ENCODE assay signal across 8 cellular contexts in the genomic region with DNA sequence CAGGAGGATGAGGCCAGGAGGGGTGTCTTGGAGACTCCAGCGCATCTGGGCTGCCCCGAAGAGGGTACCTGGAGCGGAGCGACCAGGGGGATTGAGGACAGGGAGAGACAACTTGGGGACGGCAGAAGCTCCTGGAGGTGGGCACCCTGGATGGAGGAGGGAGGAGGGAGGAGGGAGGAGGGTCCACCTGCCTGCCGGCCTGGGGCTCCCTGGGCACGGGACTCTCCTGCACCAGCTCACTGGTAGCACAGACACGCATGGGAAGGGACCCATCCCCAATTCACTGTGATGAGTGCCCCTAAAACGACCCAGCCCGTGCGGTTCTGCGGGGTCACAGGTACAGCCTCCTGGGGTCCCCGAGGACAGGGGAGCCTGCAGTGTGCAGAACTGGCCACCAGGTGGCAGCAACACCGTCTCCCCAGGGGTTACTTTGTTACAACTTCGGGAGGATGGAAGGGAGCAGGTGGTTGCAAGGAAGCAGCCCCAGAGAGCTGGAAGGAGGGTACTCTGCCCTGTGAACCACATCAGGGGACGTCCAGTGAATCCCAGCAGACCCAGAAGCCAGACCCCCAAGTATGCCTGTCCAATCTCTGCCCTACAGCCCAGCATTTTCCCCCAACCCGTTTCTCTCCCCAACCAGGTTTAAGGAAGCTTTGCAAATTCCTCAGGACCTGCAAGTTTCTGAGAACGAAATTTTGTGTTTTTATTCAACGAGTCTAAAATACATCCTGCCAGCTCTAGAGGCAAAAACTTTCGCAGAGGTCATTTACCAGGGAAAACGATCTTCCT.
DNase-seq lines count a peak whose midpoint lies in the region; ATAC-seq and TF ChIP-seq lines count a peak whose summit lies in the region.

No MANE protein-coding gene starts in this region.

- no peak overlapping the region for H2AFZ ChIP-seq in GM23248
- no peak overlapping the region for H2AFZ ChIP-seq in PC-9
- no peak overlapping the region for H2AFZ ChIP-seq in neural cell (ENCODE audit: low read depth, low read length)

- H3K4me3 ChIP-seq in AG10803 (ENCODE audit: low read length) (no peak overlapping the region), GM23248 (no peak overlapping the region), PC-9 (no peak overlapping the region), fibroblast of mammary gland (ENCODE audit: control insufficient read depth, low read depth, low read length) (no peak overlapping the region), neural cell (ENCODE audit: low read length) (no peak overlapping the region)

- peak; percentile 65 for ATAC-seq in stimulated activated naive CD8-positive, alpha-beta T cell treated with anti-CD3 and anti-CD28 coated beads, Interleukin-15, amount 100 ng/mL, for 72 hours
- no peak for ATAC-seq in HG03045 (IDR thresholded peaks at IDR 0.05; ENCODE audit: unreplicated experiment)

- POLR2A ChIA-PET in PC-9 (lab: Charles Lee; ENCODE audit: unreplicated experiment): no interaction called here

- TF ChIP-seq RAD21 in neural cell (conservative IDR thresholded peaks at IDR 0.05): peak; percentile 69

- no peak overlapping the region for H3K9ac ChIP-seq in GM23248
- H3K9ac ChIP-seq in neural cell (ENCODE audit: low read length): no peak overlapping the region

- H3K27ac ChIP-seq in GM23248 (no peak overlapping the region), PC-9 (no peak overlapping the region), neural cell (ENCODE audit: low read length) (no peak overlapping the region)

- H3K36me3 ChIP-seq in GM23248 (ENCODE audit: low read depth): no peaks in the 10 kb centered on the region
- no peaks in the 10 kb centered on the region for H3K36me3 ChIP-seq in PC-9 (ENCODE audit: low read depth)
- H3K36me3 ChIP-seq in neural cell (ENCODE audit: insufficient read depth, low read length): no peaks in the 10 kb centered on the region

- TF ChIP-seq EP300 in neural cell (conservative IDR thresholded peaks at IDR 0.05; ENCODE audit: poor library complexity, severe bottlenecking): no peak

- H3K79me2 ChIP-seq in GM23248 (ENCODE audit: insufficient read depth): no peaks in the 10 kb centered on the region
- no peaks in the 10 kb centered on the region for H3K79me2 ChIP-seq in PC-9 (ENCODE audit: low read depth)
- H3K79me2 ChIP-seq in neural cell (replicated peaks; ENCODE audit: insufficient read depth, low read length): no peaks in the 10 kb centered on the region

- H3K4me1 ChIP-seq in GM23248 (ENCODE audit: insufficient read depth): no peaks in the 10 kb centered on the region
- H3K4me1 ChIP-seq in PC-9 (replicated peaks; ENCODE audit: insufficient read depth): no peaks in the 10 kb centered on the region

- no peaks in the 10 kb centered on the region for H3K9me2 ChIP-seq in GM23248 (ENCODE audit: insufficient read depth)
- H3K9me2 ChIP-seq in PC-9 (ENCODE audit: insufficient read depth): no peaks in the 10 kb centered on the region
- no peaks in the 10 kb centered on the region for H3K9me2 ChIP-seq in neural cell (ENCODE audit: insufficient read depth, low read length)

- H3F3A ChIP-seq in GM23248 (ENCODE audit: insufficient read depth) (no peaks in the 10 kb centered on the region), PC-9 (ENCODE audit: insufficient read depth, low read depth) (no peaks in the 10 kb centered on the region), neural cell (ENCODE audit: insufficient read depth, low read length, poor library complexity, severe bottlenecking) (no peaks in the 10 kb centered on the region)

- H3K36me3 Mint-ChIP-seq in activated T-cell treated with anti-CD3 and anti-CD28 coated beads, Interleukin-2, amount 50 U/mL, for 24 hours (ENCODE audit: low read depth): no peaks in the 10 kb centered on the region

- H3K4me1 Mint-ChIP-seq in activated T-cell treated with anti-CD3 and anti-CD28 coated beads, Interleukin-2, amount 50 U/mL, for 24 hours (ENCODE audit: low read depth): peaks cover 5% of the 10 kb centered on the region
- peaks cover 14% of the 10 kb centered on the region for H3K4me1 Mint-ChIP-seq in stimulated activated naive CD8-positive, alpha-beta T cell treated with anti-CD3 and anti-CD28 coated beads, Interleukin-15, amount 100 ng/mL, for 72 hours

- H4K20me1 ChIP-seq in GM23248 (ENCODE audit: insufficient read depth): no peaks in the 10 kb centered on the region
- no peaks in the 10 kb centered on the region for H4K20me1 ChIP-seq in PC-9 (ENCODE audit: insufficient read depth)
- H4K20me1 ChIP-seq in neural cell (ENCODE audit: insufficient read depth): no peaks in the 10 kb centered on the region

- peaks cover 9% of the 10 kb centered on the region for H3K27me3 Mint-ChIP-seq in activated T-cell treated with anti-CD3 and anti-CD28 coated beads, Interleukin-2, amount 50 U/mL, for 24 hours
- no peaks in the 10 kb centered on the region for H3K27me3 Mint-ChIP-seq in stimulated activated naive CD8-positive, alpha-beta T cell treated with anti-CD3 and anti-CD28 coated beads, Interleukin-15, amount 100 ng/mL, for 72 hours

- H3K4me3 Mint-ChIP-seq in activated T-cell treated with anti-CD3 and anti-CD28 coated beads, Interleukin-2, amount 50 U/mL, for 24 hours: no peak overlapping the region
- H3K4me3 Mint-ChIP-seq in stimulated activated naive CD8-positive, alpha-beta T cell treated with anti-CD3 and anti-CD28 coated beads, Interleukin-15, amount 100 ng/mL, for 72 hours: no peak overlapping the region

- intact Hi-C loops in PC-9 (cut with micrococcal nuclease; ENCODE audit: unreplicated experiment): loop anchor here (2.0 to 10.0 kb wide), 3 partner anchors 108 to 405 kb away; no protein-coding TSS in a partner anchor

- no peaks in the 10 kb centered on the region for H3K9me3 ChIP-seq in GM23248 (ENCODE audit: low read depth)
- no peaks in the 10 kb centered on the region for H3K9me3 ChIP-seq in PC-9 (ENCODE audit: insufficient read depth, low read depth)
- no peaks in the 10 kb centered on the region for H3K9me3 ChIP-seq in neural cell (ENCODE audit: low read length)

- H3K27me3 ChIP-seq in GM23248 (replicated peaks; ENCODE audit: insufficient read depth) (no peaks in the 10 kb centered on the region), PC-9 (ENCODE audit: insufficient read depth, low read depth) (peaks cover 14% of the 10 kb centered on the region), neural cell (ENCODE audit: insufficient read depth, low read depth, low read length) (no peaks in the 10 kb centered on the region)

- CTCF ChIA-PET in PC-9 (lab: Charles Lee): interaction anchor here (0.6 kb wide), 1 partner anchor 1617 kb away, joined by 7 read pairs; no protein-coding TSS in a partner anchor

- H3K4me2 ChIP-seq in GM23248 (ENCODE audit: unreplicated experiment): no peak overlapping the region
- no peak overlapping the region for H3K4me2 ChIP-seq in PC-9
- H3K4me2 ChIP-seq in neural cell (ENCODE audit: low read length): no peak overlapping the region

- no peaks in the 10 kb centered on the region for H3K9me3 Mint-ChIP-seq in activated T-cell treated with anti-CD3 and anti-CD28 coated beads, Interleukin-2, amount 50 U/mL, for 24 hours
- no peaks in the 10 kb centered on the region for H3K9me3 Mint-ChIP-seq in stimulated activated naive CD8-positive, alpha-beta T cell treated with anti-CD3 and anti-CD28 coated beads, Interleukin-15, amount 100 ng/mL, for 72 hours

- in situ Hi-C loops in GM23248 (cut with MboI): loop anchor here (10.0 to 25.0 kb wide), 2 partner anchors 402 to 465 kb away; no protein-coding TSS in a partner anchor

- DNase-seq in AG10803 (ENCODE audit: low read depth) (peak; percentile 29), GM23248 (peak; percentile 43), PC-9 (peak in 1 of 2 experiments; percentile 49), fibroblast of mammary gland (ENCODE audit: low read depth) (peak; percentile 23)
- peak; percentile 84 for DNase-seq in activated T-cell treated with anti-CD3 and anti-CD28 coated beads, Interleukin-2, amount 50 U/mL, for 24 hours
- DNase-seq in stimulated activated naive CD8-positive, alpha-beta T cell treated with anti-CD3 and anti-CD28 coated beads, Interleukin-15, amount 100 ng/mL, for 72 hours: peak; percentile 55 to 64

- BruUV-seq in PC-9 (replicated peaks; lab: Mats Ljungman, UMichigan): no TSS peak

- 19 to 23% methylated on average over 17 to 20 of the region's 21 CpGs for WGBS in GM23248 (ENCODE audit: low coverage in 1 of 2, low lambda C conversion rate in 2 of 2, missing lambda C conversion rate in 2 of 2), 2 experiments

- no peak overlapping the region for H3K27ac Mint-ChIP-seq in activated T-cell treated with anti-CD3 and anti-CD28 coated beads, Interleukin-2, amount 50 U/mL, for 24 hours
- peak overlapping the region in 1 of 2 donors; percentile 92 for H3K27ac Mint-ChIP-seq in stimulated activated naive CD8-positive, alpha-beta T cell treated with anti-CD3 and anti-CD28 coated beads, Interleukin-15, amount 100 ng/mL, for 72 hours

- TF ChIP-seq CTCF in AG10803 (conservative IDR thresholded peaks at IDR 0.05; ENCODE audit: low read length) (peak; percentile 97), PC-9 (conservative IDR thresholded peaks at IDR 0.05) (peak; percentile 88), fibroblast of mammary gland (conservative IDR thresholded peaks at IDR 0.05; ENCODE audit: control insufficient read depth, insufficient read depth, low read depth, low read length) (peak; percentile 86), neural cell (IDR thresholded peaks at IDR 0.05; ENCODE audit: poor library complexity, severe bottlenecking) (peak; percentile 74)

TF ChIP-seq in neural cell, 6 proteins besides CTCF, POLR2A, EP300 and RAD21:
- TF ChIP-seq TAF1 (IDR thresholded peaks at IDR 0.05; ENCODE audit: low read depth) (no peak), SMC3 (conservative IDR thresholded peaks at IDR 0.05; ENCODE audit: poor library complexity) (peak; percentile 79)
